In the genomic region with DNA sequence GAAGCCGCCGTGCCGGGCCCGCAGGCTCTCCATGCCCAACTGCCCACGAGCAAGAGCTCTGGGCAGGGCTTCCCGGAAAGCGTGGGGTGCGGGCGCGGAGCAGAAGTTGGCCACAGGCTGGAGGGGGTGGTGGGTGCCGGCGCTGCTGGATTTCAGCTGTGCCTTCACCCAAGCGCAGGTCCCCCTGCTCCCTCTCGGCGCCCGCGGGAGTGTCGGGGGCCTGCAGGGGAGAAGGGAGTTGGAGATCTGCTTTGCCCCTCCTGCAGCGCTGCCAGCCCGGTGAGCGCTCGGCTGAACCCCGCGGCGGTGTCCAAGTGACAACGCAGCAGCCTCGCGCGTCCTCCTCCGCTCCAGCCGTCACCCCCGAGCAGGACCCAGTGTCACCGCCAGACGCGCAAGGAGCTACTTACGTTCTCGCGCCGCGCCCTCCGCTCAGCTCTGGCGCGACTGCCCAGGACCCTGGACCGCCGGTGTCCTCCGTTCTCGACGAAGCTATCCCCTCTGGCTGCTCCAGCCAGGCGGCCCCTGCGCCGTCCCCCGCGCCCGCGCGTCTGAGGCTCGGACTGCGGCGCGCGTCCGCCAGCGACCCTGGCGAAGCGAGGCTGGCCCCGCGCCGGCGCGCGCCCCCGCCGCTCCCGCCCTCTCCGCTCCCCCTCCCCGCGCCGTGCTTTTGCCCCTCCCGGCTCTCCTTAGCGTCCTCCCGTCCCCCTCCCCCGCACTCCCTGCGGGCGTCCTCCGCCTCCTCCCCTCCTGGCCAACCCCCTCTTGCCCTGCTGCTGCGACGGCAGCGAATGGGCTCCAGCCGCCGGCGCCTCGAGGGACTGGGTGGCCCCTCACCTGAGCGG, we compare ENCODE assay signal across 1 cellular context.
TF ChIP-seq lines count a peak whose summit lies in the region.

A gene (minus strand): TSS at position 604 of the 845 bp plus-strand sequence. CDS start 216,372 bp downstream, outside the sequence.

TF ChIP-seq in H1, 55 proteins besides CTCF, POLR2A, EP300 and RAD21 (continued from another document):
- TF ChIP-seq, protein P1, sequence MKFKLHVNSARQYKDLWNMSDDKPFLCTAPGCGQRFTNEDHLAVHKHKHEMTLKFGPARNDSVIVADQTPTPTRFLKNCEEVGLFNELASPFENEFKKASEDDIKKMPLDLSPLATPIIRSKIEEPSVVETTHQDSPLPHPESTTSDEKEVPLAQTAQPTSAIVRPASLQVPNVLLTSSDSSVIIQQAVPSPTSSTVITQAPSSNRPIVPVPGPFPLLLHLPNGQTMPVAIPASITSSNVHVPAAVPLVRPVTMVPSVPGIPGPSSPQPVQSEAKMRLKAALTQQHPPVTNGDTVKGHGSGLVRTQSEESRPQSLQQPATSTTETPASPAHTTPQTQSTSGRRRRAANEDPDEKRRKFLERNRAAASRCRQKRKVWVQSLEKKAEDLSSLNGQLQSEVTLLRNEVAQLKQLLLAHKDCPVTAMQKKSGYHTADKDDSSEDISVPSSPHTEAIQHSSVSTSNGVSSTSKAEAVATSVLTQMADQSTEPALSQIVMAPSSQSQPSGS (IDR thresholded peaks at IDR 0.05; ENCODE audit: low read length), result no peak
- TF ChIP-seq ASH2L (IDR thresholded peaks at IDR 0.05; ENCODE audit: low read length) (peak; percentile 62), POLR2AphosphoS5 (IDR thresholded peaks at IDR 0.05; ENCODE audit: low read depth, low read length) (no peak), EZH2 (IDR thresholded peaks at IDR 0.05; ENCODE audit: low read depth, low read length, severe bottlenecking) (no peak), SIRT6 (IDR thresholded peaks at IDR 0.05; ENCODE audit: low read length) (no peak), GTF2F1 (IDR thresholded peaks at IDR 0.05; ENCODE audit: borderline replicate concordance, low read depth, low read length) (no peak), YY1 (IDR thresholded peaks at IDR 0.05; ENCODE audit: low read depth, low read length) (0 out of 2 replicates have a peak, but pooled peaks have one; percentile 58), TEAD4 (IDR thresholded peaks at IDR 0.05; ENCODE audit: low read depth, low read length) (peak; percentile 12; the same call in 1 of the 2 replicates), EGR1 (IDR thresholded peaks at IDR 0.05; ENCODE audit: borderline replicate concordance, low read depth, low read length) (peak; percentile 91), CBX5 (IDR thresholded peaks at IDR 0.05; ENCODE audit: low read depth, low read length) (no peak), ZNF274 (IDR thresholded peaks at IDR 0.05; ENCODE audit: borderline replicate concordance, extremely low read depth, low read length) (no peak), CEBPB (IDR thresholded peaks at IDR 0.05; ENCODE audit: low read depth, low read length) (no peak), KDM4A (IDR thresholded peaks at IDR 0.05; ENCODE audit: low read depth, low read length, severe bottlenecking) (peak; percentile 74), TCF12 (IDR thresholded peaks at IDR 0.05; ENCODE audit: low read depth, low read length) (no peak), TAF7 (optimal IDR thresholded peaks at IDR 0.05; ENCODE audit: borderline replicate concordance, low read depth, low read length) (peak; percentile 42), RFX5 (IDR thresholded peaks at IDR 0.05; ENCODE audit: borderline replicate concordance, low read depth, low read length) (no peak), CREB1 (IDR thresholded peaks at IDR 0.05) (peak; percentile 15; the same call in 1 of the 2 replicates), BACH1 (IDR thresholded peaks at IDR 0.05; ENCODE audit: low read length) (no peak), SUZ12 (IDR thresholded peaks at IDR 0.05; ENCODE audit: low read length) (no peak), RNF2 (IDR thresholded peaks at IDR 0.05; ENCODE audit: borderline replicate concordance, low read depth, low read length, missing control alignments, poor library complexity, severe bottlenecking) (no peak), SP1 (IDR thresholded peaks at IDR 0.05; ENCODE audit: low read depth, low read length) (0 out of 2 replicates have a peak, but pooled peaks have one; percentile 22), KDM1A (IDR thresholded peaks at IDR 0.05; ENCODE audit: borderline replicate concordance, low read length) (no peak; the same call in 1 of the 2 replicates), BRCA1 (IDR thresholded peaks at IDR 0.05; ENCODE audit: low read depth, low read length) (no peak), FOSL1 (IDR thresholded peaks at IDR 0.05; ENCODE audit: insufficient read depth, low read depth, low read length) (no peak), RBBP5 (IDR thresholded peaks at IDR 0.05; ENCODE audit: borderline replicate concordance, low read depth, low read length) (peak; percentile 51; the same call in 1 of the 2 replicates), CHD1 (IDR thresholded peaks at IDR 0.05; ENCODE audit: low read depth, low read length) (no peak), MAFK (IDR thresholded peaks at IDR 0.05; ENCODE audit: low read depth, low read length) (no peak), SIX5 (IDR thresholded peaks at IDR 0.05; ENCODE audit: low read depth, low read length) (no peak), POU5F1 (IDR thresholded peaks at IDR 0.05; ENCODE audit: low read depth, low read length) (no peak), CHD2 (IDR thresholded peaks at IDR 0.05; ENCODE audit: low read length) (no peak), SIN3A (conservative IDR thresholded peaks at IDR 0.05 in 1 of 2, IDR thresholded peaks at IDR 0.05 in 1 of 2; ENCODE audit: low read depth in 1 of 2, low read length in 2 of 2) (0 out of 4 replicates have a peak, but pooled peaks of 1 of the 2 experiments have one; percentile 8), TAF1 (IDR thresholded peaks at IDR 0.05; ENCODE audit: low read depth, low read length) (peak; percentile 41; the same call in 1 of the 2 replicates), GABPA (IDR thresholded peaks at IDR 0.05; ENCODE audit: borderline replicate concordance, insufficient read depth, low read length) (no peak), RXRA (IDR thresholded peaks at IDR 0.05; ENCODE audit: insufficient read depth, low read depth, low read length) (no peak), SP4 (IDR thresholded peaks at IDR 0.05; ENCODE audit: low read length) (no peak), SAP30 (IDR thresholded peaks at IDR 0.05; ENCODE audit: insufficient read depth, insufficient replicate concordance, low read length) (no peak), KDM5A (IDR thresholded peaks at IDR 0.05; ENCODE audit: low read length) (no peak), JUND (IDR thresholded peaks at IDR 0.05; ENCODE audit: low read length) (no peak), CBX8 (IDR thresholded peaks at IDR 0.05; ENCODE audit: borderline replicate concordance, low read depth, low read length) (no peak), HDAC2 (IDR thresholded peaks at IDR 0.05; ENCODE audit: borderline replicate concordance in 1 of 2, low read depth in 2 of 2, low read length in 2 of 2) (peak in 1 of 2 experiments; percentile 36; a peak in 1 of 4 replicates), NRF1 (IDR thresholded peaks at IDR 0.05; ENCODE audit: low read depth, low read length) (no peak), HDAC6 (IDR thresholded peaks at IDR 0.05; ENCODE audit: low read depth, low read length) (no peak), NANOG (IDR thresholded peaks at IDR 0.05; ENCODE audit: insufficient read depth, low read depth, low read length, poor library complexity, severe bottlenecking) (no peak), JUN (IDR thresholded peaks at IDR 0.05; ENCODE audit: low read depth, low read length) (no peak), BCL11A (IDR thresholded peaks at IDR 0.05; ENCODE audit: low read depth in 2 of 2, low read length in 2 of 2) (no peak), PHF8 (conservative IDR thresholded peaks at IDR 0.05; ENCODE audit: low read depth, low read length) (no peak; the same call in 1 of the 2 replicates), CTBP2 (IDR thresholded peaks at IDR 0.05; ENCODE audit: borderline replicate concordance, insufficient read depth, insufficient read length, low read length) (peak; percentile 72)
- TF ChIP-seq, protein P2, sequence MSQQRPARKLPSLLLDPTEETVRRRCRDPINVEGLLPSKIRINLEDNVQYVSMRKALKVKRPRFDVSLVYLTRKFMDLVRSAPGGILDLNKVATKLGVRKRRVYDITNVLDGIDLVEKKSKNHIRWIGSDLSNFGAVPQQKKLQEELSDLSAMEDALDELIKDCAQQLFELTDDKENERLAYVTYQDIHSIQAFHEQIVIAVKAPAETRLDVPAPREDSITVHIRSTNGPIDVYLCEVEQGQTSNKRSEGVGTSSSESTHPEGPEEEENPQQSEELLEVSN (IDR thresholded peaks at IDR 0.05), result peak; percentile 11; the same call in 1 of the 2 replicates
- TF ChIP-seq, protein P3, sequence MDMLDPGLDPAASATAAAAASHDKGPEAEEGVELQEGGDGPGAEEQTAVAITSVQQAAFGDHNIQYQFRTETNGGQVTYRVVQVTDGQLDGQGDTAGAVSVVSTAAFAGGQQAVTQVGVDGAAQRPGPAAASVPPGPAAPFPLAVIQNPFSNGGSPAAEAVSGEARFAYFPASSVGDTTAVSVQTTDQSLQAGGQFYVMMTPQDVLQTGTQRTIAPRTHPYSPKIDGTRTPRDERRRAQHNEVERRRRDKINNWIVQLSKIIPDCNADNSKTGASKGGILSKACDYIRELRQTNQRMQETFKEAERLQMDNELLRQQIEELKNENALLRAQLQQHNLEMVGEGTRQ (IDR thresholded peaks at IDR 0.05; ENCODE audit: low read length), result no peak
- TF ChIP-seq, protein P4, sequence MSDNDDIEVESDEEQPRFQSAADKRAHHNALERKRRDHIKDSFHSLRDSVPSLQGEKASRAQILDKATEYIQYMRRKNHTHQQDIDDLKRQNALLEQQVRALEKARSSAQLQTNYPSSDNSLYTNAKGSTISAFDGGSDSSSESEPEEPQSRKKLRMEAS (IDR thresholded peaks at IDR 0.05), result peak; percentile 65; the same call in 1 of the 2 replicates
- TF ChIP-seq, protein P5, sequence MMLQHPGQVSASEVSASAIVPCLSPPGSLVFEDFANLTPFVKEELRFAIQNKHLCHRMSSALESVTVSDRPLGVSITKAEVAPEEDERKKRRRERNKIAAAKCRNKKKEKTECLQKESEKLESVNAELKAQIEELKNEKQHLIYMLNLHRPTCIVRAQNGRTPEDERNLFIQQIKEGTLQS (IDR thresholded peaks at IDR 0.05; ENCODE audit: insufficient read depth, low read depth, low read length), result no peak
- TF ChIP-seq, protein P6, sequence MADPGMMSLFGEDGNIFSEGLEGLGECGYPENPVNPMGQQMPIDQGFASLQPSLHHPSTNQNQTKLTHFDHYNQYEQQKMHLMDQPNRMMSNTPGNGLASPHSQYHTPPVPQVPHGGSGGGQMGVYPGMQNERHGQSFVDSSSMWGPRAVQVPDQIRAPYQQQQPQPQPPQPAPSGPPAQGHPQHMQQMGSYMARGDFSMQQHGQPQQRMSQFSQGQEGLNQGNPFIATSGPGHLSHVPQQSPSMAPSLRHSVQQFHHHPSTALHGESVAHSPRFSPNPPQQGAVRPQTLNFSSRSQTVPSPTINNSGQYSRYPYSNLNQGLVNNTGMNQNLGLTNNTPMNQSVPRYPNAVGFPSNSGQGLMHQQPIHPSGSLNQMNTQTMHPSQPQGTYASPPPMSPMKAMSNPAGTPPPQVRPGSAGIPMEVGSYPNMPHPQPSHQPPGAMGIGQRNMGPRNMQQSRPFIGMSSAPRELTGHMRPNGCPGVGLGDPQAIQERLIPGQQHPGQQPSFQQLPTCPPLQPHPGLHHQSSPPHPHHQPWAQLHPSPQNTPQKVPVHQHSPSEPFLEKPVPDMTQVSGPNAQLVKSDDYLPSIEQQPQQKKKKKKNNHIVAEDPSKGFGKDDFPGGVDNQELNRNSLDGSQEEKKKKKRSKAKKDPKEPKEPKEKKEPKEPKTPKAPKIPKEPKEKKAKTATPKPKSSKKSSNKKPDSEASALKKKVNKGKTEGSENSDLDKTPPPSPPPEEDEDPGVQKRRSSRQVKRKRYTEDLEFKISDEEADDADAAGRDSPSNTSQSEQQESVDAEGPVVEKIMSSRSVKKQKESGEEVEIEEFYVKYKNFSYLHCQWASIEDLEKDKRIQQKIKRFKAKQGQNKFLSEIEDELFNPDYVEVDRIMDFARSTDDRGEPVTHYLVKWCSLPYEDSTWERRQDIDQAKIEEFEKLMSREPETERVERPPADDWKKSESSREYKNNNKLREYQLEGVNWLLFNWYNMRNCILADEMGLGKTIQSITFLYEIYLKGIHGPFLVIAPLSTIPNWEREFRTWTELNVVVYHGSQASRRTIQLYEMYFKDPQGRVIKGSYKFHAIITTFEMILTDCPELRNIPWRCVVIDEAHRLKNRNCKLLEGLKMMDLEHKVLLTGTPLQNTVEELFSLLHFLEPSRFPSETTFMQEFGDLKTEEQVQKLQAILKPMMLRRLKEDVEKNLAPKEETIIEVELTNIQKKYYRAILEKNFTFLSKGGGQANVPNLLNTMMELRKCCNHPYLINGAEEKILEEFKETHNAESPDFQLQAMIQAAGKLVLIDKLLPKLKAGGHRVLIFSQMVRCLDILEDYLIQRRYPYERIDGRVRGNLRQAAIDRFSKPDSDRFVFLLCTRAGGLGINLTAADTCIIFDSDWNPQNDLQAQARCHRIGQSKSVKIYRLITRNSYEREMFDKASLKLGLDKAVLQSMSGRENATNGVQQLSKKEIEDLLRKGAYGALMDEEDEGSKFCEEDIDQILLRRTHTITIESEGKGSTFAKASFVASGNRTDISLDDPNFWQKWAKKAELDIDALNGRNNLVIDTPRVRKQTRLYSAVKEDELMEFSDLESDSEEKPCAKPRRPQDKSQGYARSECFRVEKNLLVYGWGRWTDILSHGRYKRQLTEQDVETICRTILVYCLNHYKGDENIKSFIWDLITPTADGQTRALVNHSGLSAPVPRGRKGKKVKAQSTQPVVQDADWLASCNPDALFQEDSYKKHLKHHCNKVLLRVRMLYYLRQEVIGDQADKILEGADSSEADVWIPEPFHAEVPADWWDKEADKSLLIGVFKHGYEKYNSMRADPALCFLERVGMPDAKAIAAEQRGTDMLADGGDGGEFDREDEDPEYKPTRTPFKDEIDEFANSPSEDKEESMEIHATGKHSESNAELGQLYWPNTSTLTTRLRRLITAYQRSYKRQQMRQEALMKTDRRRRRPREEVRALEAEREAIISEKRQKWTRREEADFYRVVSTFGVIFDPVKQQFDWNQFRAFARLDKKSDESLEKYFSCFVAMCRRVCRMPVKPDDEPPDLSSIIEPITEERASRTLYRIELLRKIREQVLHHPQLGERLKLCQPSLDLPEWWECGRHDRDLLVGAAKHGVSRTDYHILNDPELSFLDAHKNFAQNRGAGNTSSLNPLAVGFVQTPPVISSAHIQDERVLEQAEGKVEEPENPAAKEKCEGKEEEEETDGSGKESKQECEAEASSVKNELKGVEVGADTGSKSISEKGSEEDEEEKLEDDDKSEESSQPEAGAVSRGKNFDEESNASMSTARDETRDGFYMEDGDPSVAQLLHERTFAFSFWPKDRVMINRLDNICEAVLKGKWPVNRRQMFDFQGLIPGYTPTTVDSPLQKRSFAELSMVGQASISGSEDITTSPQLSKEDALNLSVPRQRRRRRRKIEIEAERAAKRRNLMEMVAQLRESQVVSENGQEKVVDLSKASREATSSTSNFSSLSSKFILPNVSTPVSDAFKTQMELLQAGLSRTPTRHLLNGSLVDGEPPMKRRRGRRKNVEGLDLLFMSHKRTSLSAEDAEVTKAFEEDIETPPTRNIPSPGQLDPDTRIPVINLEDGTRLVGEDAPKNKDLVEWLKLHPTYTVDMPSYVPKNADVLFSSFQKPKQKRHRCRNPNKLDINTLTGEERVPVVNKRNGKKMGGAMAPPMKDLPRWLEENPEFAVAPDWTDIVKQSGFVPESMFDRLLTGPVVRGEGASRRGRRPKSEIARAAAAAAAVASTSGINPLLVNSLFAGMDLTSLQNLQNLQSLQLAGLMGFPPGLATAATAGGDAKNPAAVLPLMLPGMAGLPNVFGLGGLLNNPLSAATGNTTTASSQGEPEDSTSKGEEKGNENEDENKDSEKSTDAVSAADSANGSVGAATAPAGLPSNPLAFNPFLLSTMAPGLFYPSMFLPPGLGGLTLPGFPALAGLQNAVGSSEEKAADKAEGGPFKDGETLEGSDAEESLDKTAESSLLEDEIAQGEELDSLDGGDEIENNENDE (IDR thresholded peaks at IDR 0.05; ENCODE audit: insufficient replicate concordance, low read length), result no peak
TF ChIP-seq in H1: peak in this region for 16.
